In the genomic region with DNA sequence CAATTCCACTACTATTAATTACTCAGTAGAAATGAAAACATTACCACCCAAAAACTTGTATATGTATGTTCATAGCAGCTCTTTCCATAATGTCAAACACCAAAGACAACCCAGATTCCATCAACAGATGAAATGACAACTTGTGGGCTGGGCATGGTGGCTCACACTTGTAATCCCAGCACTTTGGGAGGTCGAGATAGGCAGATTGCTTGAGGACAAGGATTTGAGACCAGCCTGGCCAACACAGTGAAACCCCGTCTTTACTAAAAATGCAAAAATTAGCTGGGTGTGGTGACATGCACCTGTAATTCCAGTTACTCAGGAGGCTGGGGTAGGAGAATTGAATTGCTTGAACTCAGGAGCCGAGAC, we compare ENCODE assay signal across 10 cellular contexts. TPM values are rescaled to one million over a fixed set of nuclear protein-coding genes. Genes with fewer than 3 reads are reported as not detected.
DNase-seq lines count a peak whose midpoint lies in the region; ATAC-seq and TF ChIP-seq lines count a peak whose summit lies in the region.
"Had no signal": no experiment of that assay in that cellular context is flagged by ENCODE, and none has a peak within 500 bp of the region (broad histone marks: within the 10 kb centered on the region; RNA-seq: fewer than 3 reads in every experiment).

No MANE protein-coding gene starts in this region.

- TF ChIP-seq CTCF in OCI-LY1 (IDR thresholded peaks at IDR 0.05; ENCODE audit: low read length) (no peak), endodermal cell (conservative IDR thresholded peaks at IDR 0.05) (no peak), progenitor cell of endocrine pancreas (IDR thresholded peaks at IDR 0.05; ENCODE audit: unreplicated experiment) (no peak)

- ATAC-seq in HG03175 (IDR thresholded peaks at IDR 0.05; ENCODE audit: unreplicated experiment) (no peak), HG03521 (IDR thresholded peaks at IDR 0.05; ENCODE audit: unreplicated experiment) (no peak)
- ATAC-seq: stimulated activated naive CD8-positive, alpha-beta T cell treated with anti-CD3 and anti-CD28 coated beads, Interleukin-15, Interleukin-2, amounts not matched to agents 100 U/mL and 50 U/mL, for 24 hours had no signal

- H3K9me2 ChIP-seq in GM23248 (ENCODE audit: insufficient read depth) (no peaks in the 10 kb centered on the region), OCI-LY1 (ENCODE audit: low read depth, low read length) (no peaks in the 10 kb centered on the region)

- H3K27me3 Mint-ChIP-seq in endodermal cell (ENCODE audit: insufficient read depth) (no peaks in the 10 kb centered on the region), progenitor cell of endocrine pancreas (no peaks in the 10 kb centered on the region)

- no peaks in the 10 kb centered on the region for H3K36me3 ChIP-seq in GM23248 (ENCODE audit: low read depth)
- H3K36me3 ChIP-seq in OCI-LY1 (ENCODE audit: insufficient read depth, low read length), result peaks cover 22% of the 10 kb centered on the region
- H3K36me3 ChIP-seq in endodermal cell (ENCODE audit: control insufficient read depth, insufficient read depth, low read length), result peaks cover 14% of the 10 kb centered on the region

- in situ Hi-C loops in GM23248 (cut with MboI), result no loop called here

- H3F3A ChIP-seq in GM23248 (ENCODE audit: insufficient read depth) (peaks cover 42% of the 10 kb centered on the region), OCI-LY1 (ENCODE audit: insufficient read depth, low read length) (peaks cover 3% of the 10 kb centered on the region; the same call in 1 of the 2 replicates)

- H2AFZ ChIP-seq in GM23248 (no peak overlapping the region), OCI-LY1 (ENCODE audit: low read length) (no peak overlapping the region)

- H3K9ac ChIP-seq in GM23248 (no peak overlapping the region), OCI-LY1 (ENCODE audit: low read length) (no peak overlapping the region; the same call in 1 of the 2 replicates), endodermal cell (ENCODE audit: extremely low read depth, low read length, poor library complexity, severe bottlenecking) (no peak overlapping the region)

- H3K27ac Mint-ChIP-seq in endodermal cell (peak overlapping the region; percentile 3), progenitor cell of endocrine pancreas (peak overlapping the region; percentile 95)
- H3K27ac Mint-ChIP-seq: activated naive CD4-positive, alpha-beta T cell treated with anti-CD3 and anti-CD28 coated beads, Interleukin-2, amount 50 U/mL, for 72 hours had no signal

- whole genome bisulfite sequencing in GM23248 (ENCODE audit: low coverage in 1 of 2, low lambda C conversion rate in 2 of 2, missing lambda C conversion rate in 2 of 2), 2 experiments, result 93 to 98% methylated on average over 3 of the region's 3 CpGs
- WGBS in endodermal cell (ENCODE audit: insufficient coverage in 1 of 2, insufficient read length in 1 of 2), 2 experiments, result 87 to 92% methylated on average over 3 of the region's 3 CpGs

- H3K4me3 ChIP-seq in GM23248 (no peak overlapping the region), OCI-LY1 (ENCODE audit: low read depth, low read length, poor library complexity, severe bottlenecking) (no peak overlapping the region), endodermal cell (ENCODE audit: low read length) (no peak overlapping the region)

- H3K4me1 ChIP-seq in GM23248 (ENCODE audit: insufficient read depth), result peaks cover 27% of the 10 kb centered on the region
- H3K4me1 ChIP-seq in OCI-LY1 (ENCODE audit: insufficient read depth, low read length, severe bottlenecking), result peaks cover 51% of the 10 kb centered on the region
- no peaks in the 10 kb centered on the region for H3K4me1 ChIP-seq in endodermal cell (ENCODE audit: control insufficient read depth, insufficient read depth, low read length)

- peaks cover 42% of the 10 kb centered on the region for H4K20me1 ChIP-seq in GM23248 (ENCODE audit: insufficient read depth)
- no peaks in the 10 kb centered on the region for H4K20me1 ChIP-seq in OCI-LY1 (ENCODE audit: insufficient read depth, low read length)

- H3K27ac ChIP-seq in GM23248, result peak overlapping the region; percentile 72; the same call in 1 of the 2 replicates
- H3K27ac ChIP-seq in OCI-LY1 (ENCODE audit: low read depth, low read length, poor library complexity, severe bottlenecking), result peak overlapping the region; percentile 91
- H3K27ac ChIP-seq in endodermal cell (ENCODE audit: low read depth, low read length), result no peak overlapping the region

- H3K27me3 ChIP-seq in GM23248 (replicated peaks; ENCODE audit: insufficient read depth) (no peaks in the 10 kb centered on the region), OCI-LY1 (ENCODE audit: insufficient read depth, low read length) (no peaks in the 10 kb centered on the region), endodermal cell (ENCODE audit: control insufficient read depth, insufficient read depth, low read length, poor library complexity, severe bottlenecking) (no peaks in the 10 kb centered on the region)

- no peaks in the 10 kb centered on the region for H3K4me1 Mint-ChIP-seq in endodermal cell
- H3K4me1 Mint-ChIP-seq in progenitor cell of endocrine pancreas (ENCODE audit: low read depth), result peaks cover 11% of the 10 kb centered on the region

- H3K79me2 ChIP-seq in GM23248 (ENCODE audit: insufficient read depth) (peaks cover 98% of the 10 kb centered on the region), OCI-LY1 (ENCODE audit: insufficient read depth, low read length) (peaks cover 95% of the 10 kb centered on the region)

- H3K36me3 Mint-ChIP-seq in endodermal cell (ENCODE audit: low read depth) (peaks cover 49% of the 10 kb centered on the region), progenitor cell of endocrine pancreas (ENCODE audit: insufficient read depth) (peaks cover 21% of the 10 kb centered on the region)

- H3K9me3 Mint-ChIP-seq in endodermal cell, result peaks cover 30% of the 10 kb centered on the region
- peaks cover 7% of the 10 kb centered on the region for H3K9me3 Mint-ChIP-seq in progenitor cell of endocrine pancreas (ENCODE audit: low read depth)

- H3K9me3 ChIP-seq in GM23248 (ENCODE audit: low read depth) (no peaks in the 10 kb centered on the region), OCI-LY1 (ENCODE audit: low read length) (no peaks in the 10 kb centered on the region), endodermal cell (ENCODE audit: control insufficient read depth, low read length) (peaks cover 52% of the 10 kb centered on the region)

- H3K4me2 ChIP-seq in GM23248 (ENCODE audit: unreplicated experiment) (no peak overlapping the region), OCI-LY1 (ENCODE audit: low read length) (peak overlapping the region; percentile 43; the same call in 1 of the 2 replicates)

- no peak overlapping the region for H3K4me3 Mint-ChIP-seq in endodermal cell
- H3K4me3 Mint-ChIP-seq in progenitor cell of endocrine pancreas (ENCODE audit: low read depth), result no peak overlapping the region

- DNase-seq in GM23248 (no peak), endodermal cell (no peak), progenitor cell of endocrine pancreas (ENCODE audit: low spot score, unreplicated experiment) (no peak), anterior cingulate cortex (lab: John Stamatoyannopoulos, UW) (no peak)
- DNase-seq: NCI-H748 treated with DMSO at 0.1 percent for 48 hours; stimulated activated naive CD8-positive, alpha-beta T cell treated with anti-CD3 and anti-CD28 coated beads, Interleukin-15, Interleukin-2, amounts not matched to agents 100 U/mL and 50 U/mL, for 24 hours had no signal

RNA-seq across cellular contexts. Expression of a gene that starts 11.5 kb away (rescaled TPM):
- 13.9 and 27.6 TPM in 2 replicates for total RNA-seq in GM23248 (2014; rRNA removed; shearing (Covaris generic))
- polyA plus RNA-seq in GM23248 (2016; fragmentation: Nextera tagmentation; extraction: Ambion mirVana), result 17.5 and 18.4 TPM in 2 replicates
- total RNA-seq in endodermal cell, result 10 to 100 TPM; 46.6 to 50.8 TPM
- polyA plus RNA-seq in endodermal cell (2013, experiment 1 of 2), result 26.2 TPM
- 25.2 TPM for polyA plus RNA-seq in endodermal cell (2013, experiment 2 of 2)
- 47.4 and 47.6 TPM in 2 replicates for total RNA-seq in progenitor cell of endocrine pancreas

RNA-seq across cellular contexts. Expression of a gene that starts 27.4 kb away (rescaled TPM):
- 9.9 and 13.5 TPM in 2 replicates for total RNA-seq in GM23248 (2014; rRNA removed; shearing (Covaris generic))
- 11.6 and 14.8 TPM in 2 replicates for polyA plus RNA-seq in GM23248 (2016; fragmentation: Nextera tagmentation; extraction: Ambion mirVana)
- total RNA-seq in endodermal cell, result 10 to 100 TPM; 25.4 to 38.6 TPM
- polyA plus RNA-seq in endodermal cell (2013, experiment 1 of 2), result 25.8 TPM
- polyA plus RNA-seq in endodermal cell (2013, experiment 2 of 2), result 28.3 TPM
- 36.0 and 42.2 TPM in 2 replicates for total RNA-seq in progenitor cell of endocrine pancreas
